ENCODE assay signal across 8 cellular contexts in genomic region chr10:43605850-43606322, GRCh38. TPM values are rescaled to one million over a fixed set of nuclear protein-coding genes. Genes with fewer than 3 reads are reported as not detected.
DNase-seq lines count a peak whose midpoint lies in the region; ATAC-seq and TF ChIP-seq lines count a peak whose summit lies in the region.

No MANE protein-coding gene starts in this region.

- H3K27me3 ChIP-seq in CD8-positive, alpha-beta memory T cell (ENCODE audit: insufficient read depth, low read length, poor library complexity, severe bottlenecking) = no peaks in the 10 kb centered on the region
- H3K27me3 ChIP-seq in liver (ENCODE audit: control insufficient read depth in 4 of 4, insufficient read depth in 4 of 4, low read length in 3 of 4) = no peaks in the 10 kb centered on the region
- no peaks in the 10 kb centered on the region for H3K27me3 ChIP-seq in vagina

- WGBS in liver = 54% methylated on average over 12 of the region's 12 CpGs

- no peak overlapping the region for H3K9ac ChIP-seq in liver (ENCODE audit: low read depth in 1 of 2, low read length in 2 of 2)

- intact Hi-C loops in activated T-helper 2 cell treated with anti-CD3 and anti-CD28 coated beads, Interferon-gamma antibody, Interleukin-2, Interleukin-4, amounts not matched to agents 10 μg/mL and 5 μg/mL and 100 μg/mL, durations not matched to agents 14 hours and 24 hours and 36 hours (cut with micrococcal nuclease) = loop anchor here (1.0 to 2.0 kb wide), 2 partner anchors 10 to 43 kb away; partner anchors contain the start of gene ZNF32
- intact Hi-C loops in vagina (cut with DNase I) = no loop called here

- DNase-seq in CD8-positive, alpha-beta memory T cell = no peak
- DNase-seq in activated T-helper 2 cell treated with anti-CD3 and anti-CD28 coated beads, Interferon-gamma antibody, Interleukin-2, Interleukin-4, amounts not matched to agents 10 μg/mL and 5 μg/mL and 100 μg/mL, durations not matched to agents 14 hours and 24 hours and 36 hours (ENCODE audit: low spot score) = no peak
- DNase-seq in vagina (ENCODE audit: extremely low spot score in 2 of 2) (no peak), mesenteric fat pad (ENCODE audit: low spot score) (no peak), GM03348 (ENCODE audit: low spot score) (no peak), middle frontal gyrus (ENCODE audit: extremely low spot score, low spot score) (no peak)

- H3K4me3 ChIP-seq in CD8-positive, alpha-beta memory T cell (ENCODE audit: low read length) = peak overlapping the region; percentile 72
- peak overlapping the region; percentile 63 to 89 (median 89) for H3K4me3 ChIP-seq in liver (ENCODE audit: low read depth in 1 of 3, low read length in 3 of 3)
- H3K4me3 ChIP-seq in vagina = peak overlapping the region; percentile 81 to 96

- no peaks in the 10 kb centered on the region for H3K36me3 ChIP-seq in CD8-positive, alpha-beta memory T cell (ENCODE audit: insufficient read depth, low read length)
- H3K36me3 ChIP-seq in liver (ENCODE audit: control insufficient read depth in 4 of 4, insufficient read depth in 3 of 4, low read depth in 1 of 4, low read length in 3 of 4) (peaks cover 0 to 15% (median 4%) of the 10 kb centered on the region in 4 donors), vagina (peaks cover 0 to 12% of the 10 kb centered on the region in 2 donors)

- H3K27ac ChIP-seq in CD8-positive, alpha-beta memory T cell (ENCODE audit: low read depth, low read length) = no peak overlapping the region
- H3K27ac ChIP-seq in liver (ENCODE audit: low read depth in 1 of 2, low read length in 2 of 2) (no peak overlapping the region), vagina (peak overlapping the region; percentile 74)

- no peaks in the 10 kb centered on the region for H3K9me3 ChIP-seq in CD8-positive, alpha-beta memory T cell (ENCODE audit: low read length)
- H3K9me3 ChIP-seq in liver (ENCODE audit: control insufficient read depth in 4 of 4, low read length in 3 of 4) (no peaks in the 10 kb centered on the region), vagina (no peaks in the 10 kb centered on the region)

- POLR2A ChIA-PET in CD8-positive, alpha-beta memory T cell (lab: Charles Lee) = interaction anchor here (1.0 to 1.1 kb wide), 2 partner anchors 31 to 43 kb away, joined by 3 to 5 read pairs; partner anchors contain the start of genes ZNF239 and ZNF32

- H3K27me3 Mint-ChIP-seq in CD8-positive, alpha-beta memory T cell = no peaks in the 10 kb centered on the region
- peaks cover 4% of the 10 kb centered on the region for H3K27me3 Mint-ChIP-seq in activated T-helper 2 cell treated with anti-CD3 and anti-CD28 coated beads, Interferon-gamma antibody, Interleukin-2, Interleukin-4, amounts not matched to agents 10 μg/mL and 5 μg/mL and 100 μg/mL, durations not matched to agents 14 hours and 24 hours and 36 hours (ENCODE audit: low read depth)

- TF ChIP-seq RAD21 in liver (IDR thresholded peaks at IDR 0.05) = no peak

- H3K4me1 ChIP-seq in CD8-positive, alpha-beta memory T cell (ENCODE audit: insufficient read depth, low read length) = peaks cover 13% of the 10 kb centered on the region
- peaks cover 0 to 6% (median 1%) of the 10 kb centered on the region in 4 donors for H3K4me1 ChIP-seq in liver (ENCODE audit: control insufficient read depth in 4 of 4, insufficient read depth in 4 of 4, low read length in 3 of 4)
- peaks cover 8% of the 10 kb centered on the region for H3K4me1 ChIP-seq in vagina

- H3K36me3 Mint-ChIP-seq in CD8-positive, alpha-beta memory T cell = peaks cover 10 to 25% (median 12%) of the 10 kb centered on the region in 3 donors
- H3K36me3 Mint-ChIP-seq in activated T-helper 2 cell treated with anti-CD3 and anti-CD28 coated beads, Interferon-gamma antibody, Interleukin-2, Interleukin-4, amounts not matched to agents 10 μg/mL and 5 μg/mL and 100 μg/mL, durations not matched to agents 14 hours and 24 hours and 36 hours (ENCODE audit: low read depth) = peaks cover 40% of the 10 kb centered on the region

- peak; percentile 11 for ATAC-seq in HG02623 (IDR thresholded peaks at IDR 0.05; ENCODE audit: unreplicated experiment)

- peak overlapping the region in 6 of 8 donors; percentile 62 to 88 (median 74) for H3K27ac Mint-ChIP-seq in CD8-positive, alpha-beta memory T cell
- H3K27ac Mint-ChIP-seq in activated T-helper 2 cell treated with anti-CD3 and anti-CD28 coated beads, Interferon-gamma antibody, Interleukin-2, Interleukin-4, amounts not matched to agents 10 μg/mL and 5 μg/mL and 100 μg/mL, durations not matched to agents 14 hours and 24 hours and 36 hours = peak overlapping the region; percentile 5

- no peak for TF ChIP-seq CTCF in liver (IDR thresholded peaks at IDR 0.05; ENCODE audit: low read depth, low read length, missing input control)
- no peak for TF ChIP-seq CTCF in vagina (IDR thresholded peaks at IDR 0.05)

- CTCF ChIA-PET in CD8-positive, alpha-beta memory T cell (lab: Charles Lee) = interaction anchor here (1.3 kb wide), 1 partner anchor 84 kb away, joined by 4 read pairs; no protein-coding TSS in a partner anchor

- no peaks in the 10 kb centered on the region for H3K9me3 Mint-ChIP-seq in CD8-positive, alpha-beta memory T cell
- peaks cover 27% of the 10 kb centered on the region for H3K9me3 Mint-ChIP-seq in activated T-helper 2 cell treated with anti-CD3 and anti-CD28 coated beads, Interferon-gamma antibody, Interleukin-2, Interleukin-4, amounts not matched to agents 10 μg/mL and 5 μg/mL and 100 μg/mL, durations not matched to agents 14 hours and 24 hours and 36 hours

- no peak for TF ChIP-seq POLR2A in vagina (IDR thresholded peaks at IDR 0.05)

- H3K4me1 Mint-ChIP-seq in CD8-positive, alpha-beta memory T cell = peaks cover 29 to 42% (median 33%) of the 10 kb centered on the region in 3 donors
- H3K4me1 Mint-ChIP-seq in activated T-helper 2 cell treated with anti-CD3 and anti-CD28 coated beads, Interferon-gamma antibody, Interleukin-2, Interleukin-4, amounts not matched to agents 10 μg/mL and 5 μg/mL and 100 μg/mL, durations not matched to agents 14 hours and 24 hours and 36 hours (ENCODE audit: low read depth) = peaks cover 14% of the 10 kb centered on the region

- H3K4me3 Mint-ChIP-seq in CD8-positive, alpha-beta memory T cell = peak overlapping the region; percentile 78 to 91 (median 83)
- H3K4me3 Mint-ChIP-seq in activated T-helper 2 cell treated with anti-CD3 and anti-CD28 coated beads, Interferon-gamma antibody, Interleukin-2, Interleukin-4, amounts not matched to agents 10 μg/mL and 5 μg/mL and 100 μg/mL, durations not matched to agents 14 hours and 24 hours and 36 hours (ENCODE audit: low read depth) = peak overlapping the region; percentile 83

TF ChIP-seq in liver, 16 proteins besides CTCF, POLR2A, EP300 and RAD21:
- TF ChIP-seq RXRA (IDR thresholded peaks at IDR 0.05) (no peak), MAX (IDR thresholded peaks at IDR 0.05) (no peak), ZBTB33 (IDR thresholded peaks at IDR 0.05) (no peak), SP1 (IDR thresholded peaks at IDR 0.05) (no peak)

RNA-seq across cellular contexts. Expression of gene ZNF485, which starts 0.4 kb away (rescaled TPM):
- total RNA-seq in CD8-positive, alpha-beta memory T cell = 1 to 10 TPM; 5.5 to 7.6 TPM
- 5.4 TPM for polyA plus RNA-seq in CD8-positive, alpha-beta memory T cell
- total RNA-seq in activated T-helper 2 cell treated with anti-CD3 and anti-CD28 coated beads, Interferon-gamma antibody, Interleukin-2, Interleukin-4, amounts not matched to agents 10 μg/mL and 5 μg/mL and 100 μg/mL, durations not matched to agents 14 hours and 24 hours and 36 hours = 5.6 and 6.5 TPM in 2 replicates
- total RNA-seq in liver (1 to 10 TPM in 1 of 2 donors, under 1 TPM in 1; 0.98 to 2.4 TPM), vagina (5.4 TPM), mesenteric fat pad (2.1 TPM)
- polyA plus RNA-seq in liver = 1 to 10 TPM in 1 of 2 donors, under 1 TPM in 1; 0.92 to 1.0 TPM

RNA-seq across cellular contexts. Expression of gene ZNF239, which starts 31.5 kb away (rescaled TPM):
- total RNA-seq in CD8-positive, alpha-beta memory T cell = 1 to 10 TPM; 1.4 to 1.6 TPM
- polyA plus RNA-seq in CD8-positive, alpha-beta memory T cell = 0.90 TPM
- total RNA-seq in activated T-helper 2 cell treated with anti-CD3 and anti-CD28 coated beads, Interferon-gamma antibody, Interleukin-2, Interleukin-4, amounts not matched to agents 10 μg/mL and 5 μg/mL and 100 μg/mL, durations not matched to agents 14 hours and 24 hours and 36 hours = 0.66 and 0.97 TPM in 2 replicates
- 1 to 10 TPM; 1.5 to 2.1 TPM for total RNA-seq in liver
- under 1 TPM; 0.57 to 0.69 TPM for polyA plus RNA-seq in liver
- 3.2 TPM for total RNA-seq in vagina
- 5.5 TPM for total RNA-seq in mesenteric fat pad

RNA-seq across cellular contexts. Expression of gene ZNF32, which starts 42.8 kb away (rescaled TPM):
- total RNA-seq in CD8-positive, alpha-beta memory T cell = 10 to 100 TPM; 17.4 to 17.7 TPM
- polyA plus RNA-seq in CD8-positive, alpha-beta memory T cell = 86.3 TPM
- 12.1 and 12.9 TPM in 2 replicates for total RNA-seq in activated T-helper 2 cell treated with anti-CD3 and anti-CD28 coated beads, Interferon-gamma antibody, Interleukin-2, Interleukin-4, amounts not matched to agents 10 μg/mL and 5 μg/mL and 100 μg/mL, durations not matched to agents 14 hours and 24 hours and 36 hours
- total RNA-seq in liver = 10 to 100 TPM in 1 of 2 donors, 1 to 10 TPM in 1; 6.5 to 11.9 TPM
- polyA plus RNA-seq in liver = 10 to 100 TPM; 13.1 to 19.9 TPM
- total RNA-seq in vagina = 51.1 TPM
- 35.1 TPM for total RNA-seq in mesenteric fat pad
